Comparison of ENCODE assay signal across 24 cellular contexts in genomic region chr4:137692205-137692604, GRCh38.
"Had no signal": no experiment of that assay in that cellular context is flagged by ENCODE, and none has a peak within 500 bp of the region (broad histone marks: within the 10 kb centered on the region; RNA-seq: fewer than 3 reads in every experiment).

No MANE protein-coding gene starts in this region.

- H3K27me3 ChIP-seq: body of pancreas, SJCRH30 had no signal

- DNase-seq: activated CD4-positive, alpha-beta T cell treated with anti-CD3 and anti-CD28 coated beads, Interleukin-2, amount 10 ng/mL, durations not matched to agents 24 days and 14 days; activated CD4-positive, alpha-beta T cell treated with anti-CD3 and anti-CD28 coated beads, Interleukin-2, amount 50 U/mL, for 4 hours; activated CD8-positive, alpha-beta T cell treated with anti-CD3 and anti-CD28 coated beads for 36 hours; activated effector memory CD4-positive, alpha-beta T cell treated with anti-CD3 and anti-CD28 coated beads, Interleukin-2, amount 50 U/mL, for 16 hours; activated naive CD4-positive, alpha-beta T cell; activated naive CD8-positive, alpha-beta T cell treated with anti-CD3 and anti-CD28 coated beads, Interleukin-2, amount 10 ng/mL, durations not matched to agents 7 days and 5 days; activated T-cell treated with anti-CD3 and anti-CD28 coated beads, Interleukin-2, amount 50 U/mL, for 1 hour; activated T-cell treated with anti-CD3 and anti-CD28 coated beads, Interleukin-2, amount 50 U/mL, for 72 hours; body of pancreas; central memory CD4-positive, alpha-beta T cell; NCI-H1092 treated with DMSO at 0.1 percent for 48 hours; NCI-H146; NCI-H187; NCI-H2029 treated with DMSO at 0.1 percent for 48 hours; NCI-H2107; NCI-H226; NCI-H524 treated with DMSO at 0.1 percent for 48 hours; SHP77; SJCRH30; T1000 had no signal

- H3K4me3 ChIP-seq: body of pancreas, SJCRH30, SK-N-MC had no signal

- H3K36me3 ChIP-seq: SJCRH30 had no signal

- H3K4me1 ChIP-seq: body of pancreas had no signal

- H3K27ac ChIP-seq: body of pancreas, SJCRH30, SK-N-MC had no signal

- H3K9me3 ChIP-seq: body of pancreas, SJCRH30 had no signal

- FAIRE-seq: astrocyte had no signal

- ATAC-seq: activated CD8-positive, alpha-beta T cell treated with anti-CD3 and anti-CD28 coated beads for 36 hours; activated T-cell treated with anti-CD3 and anti-CD28 coated beads, Interleukin-2, amount 50 U/mL, for 72 hours; activated T-helper 17 cell treated with anti-CD3 and anti-CD28 coated beads, Interleukin-2, amount 50 U/mL, for 72 hours; body of pancreas; Panc1 had no signal
